ENCODE assay signal across 1 cellular context in the genomic region with DNA sequence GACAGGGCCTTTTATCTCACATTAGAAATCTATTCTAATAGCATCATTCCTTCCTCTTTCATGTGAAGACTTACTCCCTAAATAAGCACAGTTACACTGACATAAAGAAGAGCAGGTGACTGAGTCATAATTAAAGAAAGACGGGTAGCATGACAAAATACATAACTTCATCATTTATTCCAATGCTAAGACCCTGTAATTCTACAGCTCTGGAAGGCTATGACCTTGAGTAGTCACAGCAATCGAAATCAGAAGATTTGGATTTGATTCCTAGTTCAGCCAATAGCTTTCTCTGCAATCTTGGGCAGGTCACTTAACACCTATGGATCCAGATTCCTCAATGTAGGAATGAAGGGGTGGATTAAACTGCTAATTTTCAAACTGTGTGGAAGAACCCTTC.
TF ChIP-seq lines count a peak whose summit lies in the region.

No MANE protein-coding gene starts in this region.

TF ChIP-seq in HepG2, 621 proteins besides CTCF, POLR2A, EP300 and RAD21 (continued from another document):
- TF ChIP-seq RBM22 (optimal IDR thresholded peaks at IDR 0.05; ENCODE audit: low read length) (peak; percentile 70), ZNF232 (CRISPR knock-in tag; IDR thresholded peaks at IDR 0.05; ENCODE audit: borderline replicate concordance) (no peak), ZSCAN25 (CRISPR knock-in tag; IDR thresholded peaks at IDR 0.05) (no peak)
